ENCODE assay signal across 7 cellular contexts in genomic region chr3:48187579-48188265, GRCh38. TPM values are rescaled to one million over a fixed set of nuclear protein-coding genes. Genes with fewer than 3 reads are reported as not detected.
DNase-seq lines count a peak whose midpoint lies in the region; ATAC-seq and TF ChIP-seq lines count a peak whose summit lies in the region.

No MANE protein-coding gene starts in this region.

- H3K27ac Mint-ChIP-seq in activated naive CD8-positive, alpha-beta T cell treated with anti-CD3 and anti-CD28 coated beads for 36 hours = peak overlapping the region; percentile 82

- peaks cover 54% of the 10 kb centered on the region for H3K79me2 ChIP-seq in Loucy (ENCODE audit: insufficient read depth, low read length)

- peak overlapping the region; percentile 82 for H2AFZ ChIP-seq in Loucy (ENCODE audit: low read length)

- no peaks in the 10 kb centered on the region for H3K9me3 Mint-ChIP-seq in activated naive CD8-positive, alpha-beta T cell treated with anti-CD3 and anti-CD28 coated beads for 36 hours

- H3K9ac ChIP-seq in Loucy (ENCODE audit: low read depth, low read length, poor library complexity, severe bottlenecking) (peak overlapping the region; percentile 97), iPS-15b (ENCODE audit: low read depth, low read length) (peak overlapping the region; percentile 87), skeletal muscle tissue (ENCODE audit: low read depth in 1 of 3, low read length in 3 of 3) (peak overlapping the region in 2 of 3 donors; percentile 64 to 75)

- H3K4me1 Mint-ChIP-seq in activated naive CD8-positive, alpha-beta T cell treated with anti-CD3 and anti-CD28 coated beads for 36 hours = peaks cover 20% of the 10 kb centered on the region

- peak; percentile 37 for ATAC-seq in GM18498 (IDR thresholded peaks at IDR 0.05; ENCODE audit: unreplicated experiment)

- H3K36me3 Mint-ChIP-seq in activated naive CD8-positive, alpha-beta T cell treated with anti-CD3 and anti-CD28 coated beads for 36 hours = peaks cover 45% of the 10 kb centered on the region

- no peaks in the 10 kb centered on the region for H3K9me2 ChIP-seq in Loucy (replicated peaks; ENCODE audit: low read depth, low read length)

- peak overlapping the region; percentile 97 for H3K4me2 ChIP-seq in Loucy (ENCODE audit: low read depth, low read length, poor library complexity, severe bottlenecking)

- peak overlapping the region; percentile 98 for H3K4me3 Mint-ChIP-seq in activated naive CD8-positive, alpha-beta T cell treated with anti-CD3 and anti-CD28 coated beads for 36 hours

- H3K36me3 ChIP-seq in H7 (replicated peaks; ENCODE audit: control insufficient read depth, insufficient read depth, low read length) (peaks cover 30% of the 10 kb centered on the region), Loucy (ENCODE audit: insufficient read depth, low read length) (peaks cover 31% of the 10 kb centered on the region; the same call in 1 of the 2 replicates), iPS-15b (ENCODE audit: control insufficient read depth, insufficient read depth, low read length) (peaks cover 26% of the 10 kb centered on the region), skeletal muscle tissue (ENCODE audit: control insufficient read depth in 3 of 3, insufficient read depth in 3 of 3, low read length in 3 of 3) (no peaks in the 10 kb centered on the region)

- peaks cover 22% of the 10 kb centered on the region for H3K27me3 Mint-ChIP-seq in activated naive CD8-positive, alpha-beta T cell treated with anti-CD3 and anti-CD28 coated beads for 36 hours

- H3K4me1 ChIP-seq in Loucy (ENCODE audit: insufficient read depth, low read length, poor library complexity, severe bottlenecking) (peaks cover 45% of the 10 kb centered on the region), iPS-15b (ENCODE audit: control insufficient read depth, insufficient read depth, low read length) (peaks cover 14% of the 10 kb centered on the region), skeletal muscle tissue (ENCODE audit: control insufficient read depth in 3 of 3, insufficient read depth in 3 of 3, low read length in 3 of 3) (peaks cover 10 to 14% (median 13%) of the 10 kb centered on the region in 3 donors)

- H4K20me1 ChIP-seq in Loucy (ENCODE audit: insufficient read depth, low read length, poor library complexity, severe bottlenecking) = peaks cover 40% of the 10 kb centered on the region

- H3K9me3 ChIP-seq in Loucy (ENCODE audit: insufficient read depth, low read depth, low read length) = no peaks in the 10 kb centered on the region
- H3K9me3 ChIP-seq in iPS-15b (ENCODE audit: control insufficient read depth, insufficient read depth, low read length) = no peaks in the 10 kb centered on the region
- no peaks in the 10 kb centered on the region for H3K9me3 ChIP-seq in skeletal muscle tissue (ENCODE audit: control insufficient read depth in 3 of 3, low read length in 3 of 3)

- H3F3A ChIP-seq in Loucy (ENCODE audit: low read depth) = no peaks in the 10 kb centered on the region

- H3K4me3 ChIP-seq in H7 (ENCODE audit: insufficient read depth, low read depth, low read length) = peak overlapping the region; percentile 94
- peak overlapping the region; percentile 82 for H3K4me3 ChIP-seq in Loucy (ENCODE audit: low read length, poor library complexity, severe bottlenecking)
- H3K4me3 ChIP-seq in iPS-15b (ENCODE audit: low read depth, low read length) = peak overlapping the region; percentile 85
- peak overlapping the region; percentile 82 to 91 (median 87) for H3K4me3 ChIP-seq in skeletal muscle tissue (ENCODE audit: low read length in 3 of 3)

- TF ChIP-seq CTCF in Loucy (conservative IDR thresholded peaks at IDR 0.05; ENCODE audit: low read length) = no peak

- DNase-seq in H7 (peak; percentile 70), NCI-H2081 treated with DMSO at 0.1 percent for 48 hours (lab: John Stamatoyannopoulos, UW) (no peak)
- DNase-seq in activated naive CD8-positive, alpha-beta T cell treated with anti-CD3 and anti-CD28 coated beads for 36 hours = peak; percentile 63

- no peaks in the 10 kb centered on the region for H3K27me3 ChIP-seq in H7 (ENCODE audit: control insufficient read depth, insufficient read depth, low read length)
- peaks cover 4% of the 10 kb centered on the region for H3K27me3 ChIP-seq in Loucy (ENCODE audit: insufficient read depth, low read length, poor library complexity, severe bottlenecking)
- no peaks in the 10 kb centered on the region for H3K27me3 ChIP-seq in iPS-15b (ENCODE audit: control insufficient read depth, insufficient read depth, low read length)
- no peaks in the 10 kb centered on the region for H3K27me3 ChIP-seq in skeletal muscle tissue (ENCODE audit: control insufficient read depth in 3 of 3, insufficient read depth in 3 of 3, low read length in 3 of 3)

- no peak overlapping the region for H3K27ac ChIP-seq in skeletal muscle tissue (ENCODE audit: low read depth, low read length)

RNA-seq across cellular contexts. Expression of gene CDC25A, which starts 0.5 kb away (rescaled TPM):
- total RNA-seq in H7 (2014; rRNA removed; shearing (Covaris generic)) = 72.3 and 79.1 TPM in 2 replicates
- 10 to 100 TPM; 55.7 to 57.4 TPM for total RNA-seq in activated naive CD8-positive, alpha-beta T cell treated with anti-CD3 and anti-CD28 coated beads for 36 hours
- 3.7 TPM for total RNA-seq in skeletal muscle tissue

RNA-seq across cellular contexts. Expression of gene CAMP, which starts 35.6 kb away (rescaled TPM):
- not detected in 2 replicates for total RNA-seq in H7 (2014; rRNA removed; shearing (Covaris generic))
- total RNA-seq in activated naive CD8-positive, alpha-beta T cell treated with anti-CD3 and anti-CD28 coated beads for 36 hours = not detected
- total RNA-seq in skeletal muscle tissue = not detected

RNA-seq across cellular contexts. Expression of gene ZNF589, which starts 53.2 kb away (rescaled TPM):
- 42.6 and 47.4 TPM in 2 replicates for total RNA-seq in H7 (2014; rRNA removed; shearing (Covaris generic))
- 10 to 100 TPM; 21.7 to 22.8 TPM for total RNA-seq in activated naive CD8-positive, alpha-beta T cell treated with anti-CD3 and anti-CD28 coated beads for 36 hours
- total RNA-seq in skeletal muscle tissue = 4.7 TPM

Comparison
In these comparisons a context has a peak if more than half of its experiments do, and no peak if none do; other contexts are left out.
1. RNA of gene CDC25A, which starts 0.5 kb away (total RNA-seq): 72.3 to 79.1 TPM in H7 and 55.7 to 57.4 TPM in activated naive CD8-positive, alpha-beta T cell treated with anti-CD3 and anti-CD28 coated beads for 36 hours; 3.7 TPM in skeletal muscle tissue (single experiment); every median in the first group is over 10 times any median in the second.
2. Peak in every context shown above with its lines, with median percentiles within 50 percentile points of each other: H3K4me3 ChIP-seq and H3K9ac ChIP-seq.